In the genomic region with DNA sequence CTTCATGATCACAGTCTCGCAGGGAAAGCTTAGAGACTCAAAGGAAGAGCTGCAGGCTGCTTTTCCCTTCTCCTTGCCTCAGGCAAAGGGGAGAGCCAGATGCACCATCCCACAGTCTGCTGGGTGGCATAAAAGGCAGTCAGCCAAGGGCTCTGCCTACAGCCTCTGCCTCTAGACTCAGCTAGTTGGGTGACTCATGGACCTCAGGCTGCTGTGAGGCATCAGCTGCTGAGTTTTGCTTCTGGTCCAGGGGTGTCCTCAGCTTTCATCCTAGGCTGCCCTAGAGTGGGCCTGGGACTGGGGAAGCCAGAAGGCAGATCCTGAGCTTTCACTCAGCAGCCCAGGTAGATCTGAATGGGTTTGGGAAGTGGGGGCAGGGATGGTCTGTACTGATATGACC, we compare ENCODE assay signal across 10 cellular contexts. TPM values are rescaled to one million over a fixed set of nuclear protein-coding genes. Genes with fewer than 3 reads are reported as not detected.
DNase-seq lines count a peak whose midpoint lies in the region; ATAC-seq and TF ChIP-seq lines count a peak whose summit lies in the region.
"Had no signal": no experiment of that assay in that cellular context is flagged by ENCODE, and none has a peak within 500 bp of the region (broad histone marks: within the 10 kb centered on the region; RNA-seq: fewer than 3 reads in every experiment).

No MANE protein-coding gene starts in this region.

- H3K4me1 ChIP-seq in PC-9 (replicated peaks; ENCODE audit: insufficient read depth) = peaks cover 60% of the 10 kb centered on the region
- H3K4me1 ChIP-seq in testis = no peaks in the 10 kb centered on the region
- H3K4me1 ChIP-seq: BLaER1 had no signal

- intact Hi-C loops in activated CD4-positive, alpha-beta T cell treated with anti-CD3 and anti-CD28 coated beads for 36 hours (cut with DNase I, micrococcal nuclease) = no loop called here
- intact Hi-C loops in PC-9 (cut with micrococcal nuclease; ENCODE audit: unreplicated experiment) (no loop called here), testis (cut with DNase I; ENCODE audit: low total_unique reads) (no loop called here)

- no TSS peak for BruUV-seq in PC-9 (replicated peaks; lab: Mats Ljungman, UMichigan)

- H3K27me3 ChIP-seq in PC-9 (ENCODE audit: insufficient read depth, low read depth) (no peaks in the 10 kb centered on the region), testis (no peaks in the 10 kb centered on the region)

- H3K4me1 Mint-ChIP-seq in activated CD4-positive, alpha-beta T cell treated with anti-CD3 and anti-CD28 coated beads for 36 hours = peaks cover 10% of the 10 kb centered on the region
- H3K4me1 Mint-ChIP-seq in activated CD4-positive, alpha-beta T cell treated with anti-CD3 and anti-CD28 coated beads, Interleukin-2, amount 10 ng/mL, durations not matched to agents 7 days and 5 days = peaks cover 29% of the 10 kb centered on the region

- no peaks in the 10 kb centered on the region for H3K9me2 ChIP-seq in PC-9 (ENCODE audit: insufficient read depth)

- H3K27ac ChIP-seq in PC-9 (peak overlapping the region; percentile 58), testis (no peak overlapping the region)
- H3K27ac ChIP-seq: BLaER1 had no signal

- no peaks in the 10 kb centered on the region for H3K36me3 Mint-ChIP-seq in activated CD4-positive, alpha-beta T cell treated with anti-CD3 and anti-CD28 coated beads for 36 hours (ENCODE audit: low read depth)
- H3K36me3 Mint-ChIP-seq in activated CD4-positive, alpha-beta T cell treated with anti-CD3 and anti-CD28 coated beads, Interleukin-2, amount 10 ng/mL, durations not matched to agents 7 days and 5 days (ENCODE audit: low read depth) = peaks cover 11% of the 10 kb centered on the region

- no peak overlapping the region for H3K4me3 ChIP-seq in PC-9
- H3K4me3 ChIP-seq in fibroblast of pulmonary artery (replicated peaks; ENCODE audit: low read depth, low read length) = no peak overlapping the region
- no peak overlapping the region for H3K4me3 ChIP-seq in skeletal muscle cell (ENCODE audit: low read depth, low read length)
- no peak overlapping the region for H3K4me3 ChIP-seq in testis
- H3K4me3 ChIP-seq: BLaER1 had no signal

- H3K36me3 ChIP-seq in PC-9 (ENCODE audit: low read depth) = no peaks in the 10 kb centered on the region
- no peaks in the 10 kb centered on the region for H3K36me3 ChIP-seq in testis (ENCODE audit: low read depth, missing control alignments)
- H3K36me3 ChIP-seq: BLaER1 had no signal

- POLR2A ChIA-PET in activated CD4-positive, alpha-beta T cell treated with anti-CD3 and anti-CD28 coated beads for 36 hours (lab: Charles Lee) = no interaction called here
- POLR2A ChIA-PET in activated CD4-positive, alpha-beta T cell treated with anti-CD3 and anti-CD28 coated beads, Interleukin-2, amount 10 ng/mL, durations not matched to agents 7 days and 5 days (lab: Charles Lee) = no interaction called here
- POLR2A ChIA-PET in PC-9 (lab: Charles Lee; ENCODE audit: unreplicated experiment) = interaction anchor here (0.5 kb wide), 1 partner anchor 48 kb away, joined by 3 read pairs; no protein-coding TSS in a partner anchor

- ATAC-seq in activated CD4-positive, alpha-beta T cell treated with anti-CD3 and anti-CD28 coated beads for 36 hours = peak; percentile 80
- no peak for ATAC-seq in GM21528 (IDR thresholded peaks at IDR 0.05; ENCODE audit: low FRiP score, unreplicated experiment)

- no peak overlapping the region for H3K27ac Mint-ChIP-seq in activated CD4-positive, alpha-beta T cell treated with anti-CD3 and anti-CD28 coated beads for 36 hours
- H3K27ac Mint-ChIP-seq in activated CD4-positive, alpha-beta T cell treated with anti-CD3 and anti-CD28 coated beads, Interleukin-2, amount 10 ng/mL, durations not matched to agents 7 days and 5 days = no peak overlapping the region

- H3K4me2 ChIP-seq in PC-9 = peak overlapping the region; percentile 53
- H3K4me2 ChIP-seq: BLaER1 had no signal

- H4K20me1 ChIP-seq in PC-9 (ENCODE audit: insufficient read depth) = no peaks in the 10 kb centered on the region

- H2AFZ ChIP-seq in PC-9 = no peak overlapping the region

- H3K79me2 ChIP-seq in PC-9 (ENCODE audit: low read depth) = peaks cover 9% of the 10 kb centered on the region; the same call in 1 of the 2 replicates

- H3K9me3 Mint-ChIP-seq in activated CD4-positive, alpha-beta T cell treated with anti-CD3 and anti-CD28 coated beads for 36 hours (ENCODE audit: low read depth) = no peaks in the 10 kb centered on the region
- no peaks in the 10 kb centered on the region for H3K9me3 Mint-ChIP-seq in activated CD4-positive, alpha-beta T cell treated with anti-CD3 and anti-CD28 coated beads, Interleukin-2, amount 10 ng/mL, durations not matched to agents 7 days and 5 days

- peak; percentile 39 for DNase-seq in activated CD4-positive, alpha-beta T cell treated with anti-CD3 and anti-CD28 coated beads for 36 hours
- no peak for DNase-seq in activated CD4-positive, alpha-beta T cell treated with anti-CD3 and anti-CD28 coated beads, Interleukin-2, amount 10 ng/mL, durations not matched to agents 7 days and 5 days
- DNase-seq in PC-9 (peak; percentile 47 to 74), fibroblast of pulmonary artery (ENCODE audit: low read depth) (peak; percentile 18), skeletal muscle cell (ENCODE audit: low read depth) (peak; percentile 17), testis (no peak), cerebellar nuclear complex (lab: John Stamatoyannopoulos, UW) (no peak)
- DNase-seq: activated naive CD4-positive, alpha-beta T cell had no signal

- no peaks in the 10 kb centered on the region for H3K27me3 Mint-ChIP-seq in activated CD4-positive, alpha-beta T cell treated with anti-CD3 and anti-CD28 coated beads for 36 hours
- no peaks in the 10 kb centered on the region for H3K27me3 Mint-ChIP-seq in activated CD4-positive, alpha-beta T cell treated with anti-CD3 and anti-CD28 coated beads, Interleukin-2, amount 10 ng/mL, durations not matched to agents 7 days and 5 days

- CTCF ChIA-PET in activated CD4-positive, alpha-beta T cell treated with anti-CD3 and anti-CD28 coated beads for 36 hours (lab: Charles Lee) = interaction anchor here (0.5 to 1.8 kb wide), 7 partner anchors 8 to 308 kb away, joined by 3 to 13 read pairs (median 4); no protein-coding TSS in a partner anchor
- CTCF ChIA-PET in activated CD4-positive, alpha-beta T cell treated with anti-CD3 and anti-CD28 coated beads, Interleukin-2, amount 10 ng/mL, durations not matched to agents 7 days and 5 days (lab: Charles Lee) = interaction anchor here (0.9 to 3.0 kb wide), 8 partner anchors 8 to 147 kb away, joined by 3 to 12 read pairs (median 4); no protein-coding TSS in a partner anchor
- CTCF ChIA-PET in PC-9 (lab: Charles Lee) = interaction anchor here (0.6 kb wide), 1 partner anchor 44 kb away, joined by 4 read pairs; no protein-coding TSS in a partner anchor

- no peak for TF ChIP-seq POLR2A in testis (IDR thresholded peaks at IDR 0.05)

- no peaks in the 10 kb centered on the region for H3K9me3 ChIP-seq in PC-9 (ENCODE audit: insufficient read depth, low read depth)
- H3K9me3 ChIP-seq in testis = no peaks in the 10 kb centered on the region
- H3K9me3 ChIP-seq: BLaER1 had no signal

- TF ChIP-seq CTCF in PC-9 (conservative IDR thresholded peaks at IDR 0.05) (no peak), fibroblast of pulmonary artery (IDR thresholded peaks at IDR 0.05; ENCODE audit: low read length, missing control alignments) (no peak), testis (IDR thresholded peaks at IDR 0.05) (no peak)

- no peak overlapping the region for H3K4me3 Mint-ChIP-seq in activated CD4-positive, alpha-beta T cell treated with anti-CD3 and anti-CD28 coated beads for 36 hours
- no peak overlapping the region for H3K4me3 Mint-ChIP-seq in activated CD4-positive, alpha-beta T cell treated with anti-CD3 and anti-CD28 coated beads, Interleukin-2, amount 10 ng/mL, durations not matched to agents 7 days and 5 days

- H3F3A ChIP-seq in PC-9 (ENCODE audit: insufficient read depth, low read depth) = peaks cover 39% of the 10 kb centered on the region

- 82 to 94% methylated on average over 1 of the region's 1 CpG for WGBS in testis, 2 donors

RNA-seq across cellular contexts. Expression of a gene that starts 11.7 kb away (rescaled TPM):
- total RNA-seq in activated CD4-positive, alpha-beta T cell treated with anti-CD3 and anti-CD28 coated beads for 36 hours = under 1 TPM; 0.47 to 0.57 TPM
- 10 to 100 TPM; 12.2 to 12.6 TPM for total RNA-seq in activated CD4-positive, alpha-beta T cell treated with anti-CD3 and anti-CD28 coated beads, Interleukin-2, amount 10 ng/mL, durations not matched to agents 7 days and 5 days
- total RNA-seq in PC-9 (2021) (0.90 and 1.1 TPM in 2 replicates), testis (1 to 10 TPM; 1.1 TPM)
- 1.3 TPM for polyA plus RNA-seq in testis (ENCODE audit: insufficient read depth, low read depth, low replicate concordance)

Comparison
In these comparisons a context has a peak if more than half of its experiments do, and no peak if none do; other contexts are left out.
1. DNase-seq: peak in activated CD4-positive, alpha-beta T cell treated with anti-CD3 and anti-CD28 coated beads for 36 hours (single experiment), PC-9 (2 of 2), fibroblast of pulmonary artery (single experiment) and skeletal muscle cell (single experiment); none in activated CD4-positive, alpha-beta T cell treated with anti-CD3 and anti-CD28 coated beads, Interleukin-2, amount 10 ng/mL, durations not matched to agents 7 days and 5 days (single experiment), testis (single experiment) and cerebellar nuclear complex (0 of 2).